ENCODE assay signal across 16 cellular contexts in genomic region chr13:57311009-57311586, GRCh38.
DNase-seq lines count a peak whose midpoint lies in the region; ATAC-seq, FAIRE-seq and TF ChIP-seq lines count a peak whose summit lies in the region.
"Had no signal": no experiment of that assay in that cellular context is flagged by ENCODE, and none has a peak within 500 bp of the region (broad histone marks: within the 10 kb centered on the region; RNA-seq: fewer than 3 reads in every experiment).

No MANE protein-coding gene starts in this region.

- no TSS peak for BruUV-seq in HepG2 (replicated peaks; lab: Mats Ljungman, UMichigan)

- H3K9me3 Mint-ChIP-seq in WTC11 = no peaks in the 10 kb centered on the region

- H3K4me2 ChIP-seq in trophoblast cell (ENCODE audit: low read length) (no peak overlapping the region), HepG2 (ENCODE audit: low read depth, low read length) (no peak overlapping the region)

- no peak overlapping the region for H3K14ac ChIP-seq in trophoblast cell (ENCODE audit: low read length)

- TF ChIP-seq CTCF in WTC11 (IDR thresholded peaks at IDR 0.05) = no peak
- TF ChIP-seq CTCF in transverse colon (IDR thresholded peaks at IDR 0.05) = no peak
- TF ChIP-seq CTCF in HepG2 (CRISPR knock-in tag; IDR thresholded peaks at IDR 0.05) = no peak

- TF ChIP-seq POLR2A in transverse colon (IDR thresholded peaks at IDR 0.05) (no peak), HepG2 (IDR thresholded peaks at IDR 0.05; ENCODE audit: insufficient read depth in 1 of 2, low read depth in 2 of 2, low read length in 2 of 2) (no peak)

- CTCF ChIA-PET in WTC11 (lab: Charles Lee) = interaction anchor here (1.7 to 1.8 kb wide), 2 partner anchors 314 to 322 kb away, joined by 4 to 13 read pairs; no protein-coding TSS in a partner anchor
- CTCF ChIA-PET in HepG2 (lab: Yijun Ruan, JAX; ENCODE audit: low intra/inter-chr PET ratio, low total read pairs) = no interaction called here

- H2AFZ ChIP-seq in trophoblast cell (ENCODE audit: insufficient read depth, low read length, poor library complexity) (peak overlapping the region; percentile 78), HepG2 (ENCODE audit: low read length) (no peak overlapping the region)

- no peak overlapping the region for H2BK120ac ChIP-seq in trophoblast cell (ENCODE audit: insufficient read depth, low read length, poor library complexity)

- in situ Hi-C loops in transverse colon (cut with MboI; ENCODE audit: low pct_ligation_motif_present in 1 of 4, low pct_unique_long_range_greater_than_20kb in 1 of 4, low sequenced_read_pairs in 3 of 4) (no loop called here), HepG2 (cut with HindIII; ENCODE audit: extremely low pct_ligation_motif_present, low pct_unique_long_range_greater_than_20kb) (no loop called here)

- H3K4me3 ChIP-seq in iPS-18c (ENCODE audit: insufficient read depth, low read depth, low read length) (peak overlapping the region; percentile 36), trophoblast cell (ENCODE audit: low read depth, low read length) (peak overlapping the region; percentile 30), transverse colon (no peak overlapping the region), HepG2 (replicated peaks in 1 of 3; ENCODE audit: insufficient read depth in 1 of 3, low read depth in 2 of 3, low read length in 3 of 3) (no peak overlapping the region)

- no peaks in the 10 kb centered on the region for H3K36me3 ChIP-seq in trophoblast cell (ENCODE audit: control insufficient read depth in 1 of 2, insufficient read depth in 2 of 2, low read length in 2 of 2)
- no peaks in the 10 kb centered on the region for H3K36me3 ChIP-seq in transverse colon
- no peaks in the 10 kb centered on the region for H3K36me3 ChIP-seq in HepG2 (replicated peaks in 1 of 2; ENCODE audit: control insufficient read depth in 1 of 2, insufficient read depth in 2 of 2, low read length in 2 of 2)

- no peak for FAIRE-seq in HepG2 (lab: Jason Lieb, UNC)

- H4K91ac ChIP-seq in trophoblast cell (ENCODE audit: low read depth, low read length) = no peak overlapping the region

- peaks cover 12% of the 10 kb centered on the region for H3K4me1 Mint-ChIP-seq in WTC11

- no peak for TF ChIP-seq EP300 in transverse colon (IDR thresholded peaks at IDR 0.05; ENCODE audit: low read depth)
- TF ChIP-seq EP300 in HepG2 (IDR thresholded peaks at IDR 0.05; ENCODE audit: low read depth in 2 of 2, low read length in 2 of 2) = no peak
- no peak for TF ChIP-seq EP300 in HepG2 (CRISPR knock-in tag; IDR thresholded peaks at IDR 0.05; ENCODE audit: borderline replicate concordance)

- H3K9me3 ChIP-seq in iPS-18c (ENCODE audit: control insufficient read depth, insufficient read depth, low read length) (no peaks in the 10 kb centered on the region), trophoblast cell (ENCODE audit: insufficient read depth, low read depth, low read length) (no peaks in the 10 kb centered on the region), transverse colon (no peaks in the 10 kb centered on the region), HepG2 (ENCODE audit: low read length) (no peaks in the 10 kb centered on the region)

- H3K4ac ChIP-seq in trophoblast cell (ENCODE audit: low read depth, low read length) = no peak overlapping the region

- no peak overlapping the region for H3K23ac ChIP-seq in trophoblast cell (ENCODE audit: low read length)

- DNase-seq in NCI-H146 (lab: John Stamatoyannopoulos, UW) (peak; percentile 59), NCI-H146 treated with DMSO at 0.1 percent for 48 hours (lab: John Stamatoyannopoulos, UW; ENCODE audit: unreplicated experiment) (no peak), WTC11 (ENCODE audit: low spot score) (peak; percentile 26), trophoblast cell (no peak), transverse colon (no peak), HepG2 (ENCODE audit: low spot score) (no peak)
- DNase-seq: 8988T, DMS153, KBM-7, NCI-H1092, NCI-H1930, NCI-H69, PC-3 had no signal

- no CpG with 5 or more reads among the region's 15 CpGs for WGBS in trophoblast cell (ENCODE audit: extremely low coverage, insufficient coverage, insufficient read length)
- WGBS in transverse colon (ENCODE audit: low coverage in 1 of 2), 2 donors = 65 to 68% methylated on average over 5 to 15 of the region's 15 CpGs
- WGBS in HepG2 (ENCODE audit: low lambda C conversion rate) = 22% methylated on average over 10 of the region's 15 CpGs

- H4K12ac ChIP-seq in trophoblast cell (ENCODE audit: low read depth, low read length) = peak overlapping the region; percentile 26

- peak overlapping the region; percentile 16 for H4K8ac ChIP-seq in trophoblast cell (ENCODE audit: low read depth, low read length)

- H2BK12ac ChIP-seq in trophoblast cell (ENCODE audit: low read length) = peak overlapping the region; percentile 71

- H3K79me1 ChIP-seq in trophoblast cell (ENCODE audit: low read length) = peaks cover 2% of the 10 kb centered on the region

- no peaks in the 10 kb centered on the region for H4K20me1 ChIP-seq in HepG2 (ENCODE audit: insufficient read depth, low read length)

- H3K9ac ChIP-seq in trophoblast cell (ENCODE audit: low read length) (no peak overlapping the region), HepG2 (ENCODE audit: insufficient read depth, low read depth, low read length) (no peak overlapping the region)

- no peak overlapping the region for H3K18ac ChIP-seq in trophoblast cell (ENCODE audit: low read length)

- no peak for TF ChIP-seq RAD21 in HepG2 (CRISPR knock-in tag; IDR thresholded peaks at IDR 0.05)

- POLR2A ChIA-PET in WTC11 (lab: Charles Lee) = interaction anchor here (0.6 to 0.7 kb wide), 2 partner anchors 13 to 48 kb away, joined by 4 read pairs; no protein-coding TSS in a partner anchor
- POLR2A ChIA-PET in HepG2 (lab: Yijun Ruan, JAX) = no interaction called here

- no peaks in the 10 kb centered on the region for H3K27me3 ChIP-seq in trophoblast cell (ENCODE audit: insufficient read depth, low read length)
- no peaks in the 10 kb centered on the region for H3K27me3 ChIP-seq in transverse colon
- H3K27me3 ChIP-seq in HepG2 (ENCODE audit: control insufficient read depth in 1 of 2, insufficient read depth in 2 of 2, low read length in 2 of 2) = no peaks in the 10 kb centered on the region

- H3K27ac Mint-ChIP-seq in WTC11 = no peak overlapping the region

- H3K27ac ChIP-seq in trophoblast cell (ENCODE audit: low read depth, low read length) (no peak overlapping the region), transverse colon (no peak overlapping the region), HepG2 (ENCODE audit: extremely low read length, insufficient read depth, low read length) (no peak overlapping the region)
- H3K27ac ChIP-seq: C4-2B had no signal

- H2BK5ac ChIP-seq in trophoblast cell (ENCODE audit: low read depth, low read length, poor library complexity) = no peak overlapping the region

- H2AK5ac ChIP-seq in trophoblast cell (ENCODE audit: low read length) = no peak overlapping the region

- H3K4me3 Mint-ChIP-seq in WTC11 = peak overlapping the region; percentile 57

- ATAC-seq in WTC11 (peak; percentile 94), GM19328 (IDR thresholded peaks at IDR 0.05; ENCODE audit: unreplicated experiment) (no peak), HepG2 (no peak)
- ATAC-seq: PC-3 had no signal

- H3K27me3 Mint-ChIP-seq in WTC11 (ENCODE audit: low read depth) = no peaks in the 10 kb centered on the region

- H3K4me1 ChIP-seq in trophoblast cell (ENCODE audit: control insufficient read depth in 1 of 2, insufficient read depth in 2 of 2, low read length in 2 of 2) (peaks cover 6 to 8% of the 10 kb centered on the region in 2 experiments), transverse colon (no peaks in the 10 kb centered on the region), HepG2 (ENCODE audit: insufficient read depth, low read length) (no peaks in the 10 kb centered on the region)

- intact Hi-C loops in transverse colon (cut with DNase I; ENCODE audit: low total_unique reads) (no loop called here), HepG2 (cut with micrococcal nuclease; ENCODE audit: unreplicated experiment) (no loop called here)

- no peaks in the 10 kb centered on the region for H3K36me3 Mint-ChIP-seq in WTC11

- H3K79me2 ChIP-seq in trophoblast cell (ENCODE audit: control insufficient read depth, insufficient read depth, low read length, poor library complexity) = no peaks in the 10 kb centered on the region
- H3K79me2 ChIP-seq in HepG2 (ENCODE audit: insufficient read depth, low read length) = no peaks in the 10 kb centered on the region

TF ChIP-seq in WTC11, 78 proteins besides CTCF, POLR2A, EP300 and RAD21 (continues in another document):
- TF ChIP-seq NR1H2 (CRISPR knock-in tag; IDR thresholded peaks at IDR 0.05) = no peak
- TF ChIP-seq TCF7 (CRISPR knock-in tag; IDR thresholded peaks at IDR 0.05; ENCODE audit: low read depth) = no peak
- no peak for TF ChIP-seq CBFB (CRISPR knock-in tag; IDR thresholded peaks at IDR 0.05; ENCODE audit: low read depth)
- TF ChIP-seq ATF2 (CRISPR knock-in tag; IDR thresholded peaks at IDR 0.05; ENCODE audit: borderline replicate concordance, low read depth) = no peak

TF ChIP-seq in HepG2, 621 proteins besides CTCF, POLR2A, EP300 and RAD21:
- TF ChIP-seq EZH2 (conservative IDR thresholded peaks at IDR 0.05; ENCODE audit: low read depth, low read length) (no peak), HDAC2 (CRISPR knock-in tag; IDR thresholded peaks at IDR 0.05) (no peak), HOXA5 (CRISPR knock-in tag; IDR thresholded peaks at IDR 0.05) (no peak), ZNF260 (CRISPR knock-in tag; IDR thresholded peaks at IDR 0.05; ENCODE audit: borderline replicate concordance, low read depth) (no peak)

Comparison
In these comparisons a context has a peak if more than half of its experiments do, and no peak if none do; other contexts are left out.
1. DNase-seq: peak in NCI-H146 (single experiment) and WTC11 (single experiment); none in NCI-H146 treated with DMSO at 0.1 percent for 48 hours (single experiment), trophoblast cell (0 of 2), transverse colon (single experiment) and HepG2 (single experiment).
2. H3K4me3 ChIP-seq: peak in iPS-18c (single experiment) and trophoblast cell (single experiment); none in transverse colon (0 of 4) and HepG2 (0 of 3).